8 cellular contexts compared by ENCODE assay signal in the genomic region with DNA sequence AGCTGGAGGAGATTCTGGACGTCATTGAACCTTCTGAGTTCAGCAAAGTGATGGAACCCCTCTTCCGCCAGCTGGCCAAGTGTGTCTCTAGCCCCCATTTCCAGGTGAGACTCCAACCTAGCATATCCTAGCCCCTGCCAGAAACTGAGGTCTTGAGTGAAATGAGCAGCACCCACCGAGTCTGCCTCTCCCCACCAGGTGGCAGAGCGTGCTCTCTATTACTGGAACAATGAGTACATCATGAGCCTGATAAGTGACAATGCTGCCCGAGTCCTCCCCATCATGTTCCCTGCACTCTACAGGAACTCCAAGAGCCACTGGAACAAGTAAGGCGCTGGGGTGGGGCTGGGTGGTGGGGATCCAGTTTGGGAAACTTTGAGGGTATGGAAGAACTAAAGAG. TPM values are rescaled to one million over a fixed set of nuclear protein-coding genes. Genes with fewer than 3 reads are reported as not detected.
A peak's percentile ranks its signal among the peaks of the same experiment; 100 is the strongest.
DNase-seq lines count a peak whose midpoint lies in the region; ATAC-seq and TF ChIP-seq lines count a peak whose summit lies in the region.

No MANE protein-coding gene starts in this region.

- no peaks in the 10 kb centered on the region for H3K27me3 Mint-ChIP-seq in Caco-2 (ENCODE audit: insufficient read depth, unreplicated experiment)
- peaks cover 7% of the 10 kb centered on the region for H3K27me3 Mint-ChIP-seq in endothelial cell (ENCODE audit: unreplicated experiment)

- no peaks in the 10 kb centered on the region for H3K27me3 ChIP-seq in Caco-2 (replicated peaks; ENCODE audit: control insufficient read depth, insufficient read depth, low read length)
- H3K27me3 ChIP-seq in HL-60 (ENCODE audit: insufficient read depth, poor library complexity, severe bottlenecking) = no peaks in the 10 kb centered on the region
- no peaks in the 10 kb centered on the region for H3K27me3 ChIP-seq in skeletal muscle tissue (ENCODE audit: control insufficient read depth in 3 of 3, insufficient read depth in 3 of 3, low read length in 3 of 3)

- peaks cover 54% of the 10 kb centered on the region for H3K36me3 Mint-ChIP-seq in Caco-2 (ENCODE audit: insufficient read depth, unreplicated experiment)
- peaks cover 48% of the 10 kb centered on the region for H3K36me3 Mint-ChIP-seq in endothelial cell (ENCODE audit: low read depth, unreplicated experiment)

- H3K9me3 ChIP-seq in Caco-2 (no peaks in the 10 kb centered on the region), skeletal muscle tissue (ENCODE audit: control insufficient read depth in 3 of 3, low read length in 3 of 3) (no peaks in the 10 kb centered on the region)

- H3K36me3 ChIP-seq in Caco-2 (ENCODE audit: control insufficient read depth, insufficient read depth, low read length) = peaks cover 3% of the 10 kb centered on the region
- peaks cover 54 to 66% (median 60%) of the 10 kb centered on the region in 3 donors for H3K36me3 ChIP-seq in skeletal muscle tissue (ENCODE audit: control insufficient read depth in 3 of 3, insufficient read depth in 3 of 3, low read length in 3 of 3)

- CTCF ChIA-PET in Caco-2 (lab: Charles Lee) = no interaction called here

- intact Hi-C loops in Caco-2 (cut with micrococcal nuclease; ENCODE audit: unreplicated experiment) = loop anchor here (1.0 kb wide), 1 partner anchor 108 kb away; no protein-coding TSS in a partner anchor

- DNase-seq in Caco-2 (peak; percentile 46 to 47), HL-60 (ENCODE audit: low read depth in 1 of 2, low spot score in 1 of 2) (peak in 1 of 2 experiments; percentile 53), UCSD-AML1 (lab: John Stamatoyannopoulos, UW; ENCODE audit: unreplicated experiment) (peak; percentile 46), endothelial cell (ENCODE audit: low spot score) (peak; percentile 31), coronary artery (ENCODE audit: low spot score) (no peak)

- 0 out of 2 replicates have a peak, but pooled peaks cover 4% of the 10 kb centered on the region for H3K4me1 ChIP-seq in Caco-2
- peaks cover 13 to 16% (median 15%) of the 10 kb centered on the region in 3 donors for H3K4me1 ChIP-seq in skeletal muscle tissue (ENCODE audit: control insufficient read depth in 3 of 3, insufficient read depth in 3 of 3, low read length in 3 of 3)

- no TSS peak for BruUV-seq in Caco-2 (replicated peaks; lab: Mats Ljungman, UMichigan)

- peak; percentile 42 to 57 for TF ChIP-seq CTCF in Caco-2 (IDR thresholded peaks at IDR 0.05; ENCODE audit: insufficient read depth in 1 of 2, low read depth in 1 of 2, low read length in 1 of 2, severe bottlenecking in 1 of 2, unreplicated experiment in 1 of 2)
- peak; percentile 76 for TF ChIP-seq CTCF in HL-60 (IDR thresholded peaks at IDR 0.05; ENCODE audit: insufficient read depth, low read length)
- TF ChIP-seq CTCF in endothelial cell (IDR thresholded peaks at IDR 0.05; ENCODE audit: unreplicated experiment) = no peak
- no peak for TF ChIP-seq CTCF in coronary artery (IDR thresholded peaks at IDR 0.05)

- H3K4me3 ChIP-seq in Caco-2 (ENCODE audit: low read depth, low read length) (no peak overlapping the region), HL-60 (replicated peaks; ENCODE audit: insufficient read depth, low read length) (no peak overlapping the region), skeletal muscle tissue (ENCODE audit: low read length in 3 of 3) (no peak overlapping the region), coronary artery (no peak overlapping the region)

- no peak overlapping the region for H3K27ac Mint-ChIP-seq in Caco-2 (ENCODE audit: unreplicated experiment)
- no peak overlapping the region for H3K27ac Mint-ChIP-seq in endothelial cell (ENCODE audit: unreplicated experiment)

- H3K9me3 Mint-ChIP-seq in Caco-2 (ENCODE audit: unreplicated experiment) (no peaks in the 10 kb centered on the region), endothelial cell (ENCODE audit: unreplicated experiment) (no peaks in the 10 kb centered on the region)

- H3K9ac ChIP-seq in skeletal muscle tissue (ENCODE audit: low read depth in 1 of 3, low read length in 3 of 3) = peak overlapping the region in 2 of 3 donors; percentile 8 to 33

- H3K4me3 Mint-ChIP-seq in Caco-2 (ENCODE audit: unreplicated experiment) = no peak overlapping the region
- H3K4me3 Mint-ChIP-seq in endothelial cell (ENCODE audit: unreplicated experiment) = peak overlapping the region; percentile 42

- POLR2A ChIA-PET in Caco-2 (lab: Charles Lee) = interaction anchor here (1.1 kb wide), 1 partner anchor 12 kb away, joined by 3 read pairs; no protein-coding TSS in a partner anchor

- ATAC-seq in GM19397 (IDR thresholded peaks at IDR 0.05; ENCODE audit: unreplicated experiment) (no peak), GM18870 (IDR thresholded peaks at IDR 0.05; ENCODE audit: unreplicated experiment) (no peak)

- H3K4me1 Mint-ChIP-seq in Caco-2 (ENCODE audit: low read depth, unreplicated experiment) (peaks cover 12% of the 10 kb centered on the region), endothelial cell (ENCODE audit: unreplicated experiment) (peaks cover 26% of the 10 kb centered on the region)

- H3K27ac ChIP-seq in HL-60 (replicated peaks) = no peak overlapping the region
- no peak overlapping the region for H3K27ac ChIP-seq in skeletal muscle tissue (ENCODE audit: low read depth, low read length)
- H3K27ac ChIP-seq in coronary artery = no peak overlapping the region

RNA-seq across cellular contexts. Expression of a gene that starts 4.6 kb away (rescaled TPM):
- total RNA-seq in Caco-2 (2022) (60.3 and 62.3 TPM in 2 replicates), endothelial cell (ENCODE audit: unreplicated experiment) (61.0 TPM), skeletal muscle tissue (29.7 TPM)

RNA-seq across cellular contexts. Expression of a gene that starts 4.9 kb away (rescaled TPM):
- total RNA-seq in Caco-2 (2022) (62.9 and 66.8 TPM in 2 replicates), endothelial cell (ENCODE audit: unreplicated experiment) (154 TPM), skeletal muscle tissue (267 TPM)

RNA-seq across cellular contexts. Expression of a gene that starts 12.3 kb away (rescaled TPM):
- total RNA-seq in Caco-2 (2022) (71.0 and 74.9 TPM in 2 replicates), endothelial cell (ENCODE audit: unreplicated experiment) (82.1 TPM), skeletal muscle tissue (40.7 TPM)

RNA-seq across cellular contexts. Expression of a gene that starts 24.8 kb away (rescaled TPM):
- total RNA-seq in Caco-2 (2022) (44.4 and 45.0 TPM in 2 replicates), endothelial cell (ENCODE audit: unreplicated experiment) (58.0 TPM), skeletal muscle tissue (31.3 TPM)

RNA-seq across cellular contexts. Expression of a gene that starts 30.1 kb away (rescaled TPM):
- total RNA-seq in Caco-2 (2022) (6.9 and 8.2 TPM in 2 replicates), endothelial cell (ENCODE audit: unreplicated experiment) (26.1 TPM), skeletal muscle tissue (32.4 TPM)

Comparison
In these comparisons a context has a peak if more than half of its experiments do, and no peak if none do; other contexts are left out.
1. CTCF ChIP-seq: peak in Caco-2 (2 of 2) and HL-60 (single experiment); none in endothelial cell (single experiment) and coronary artery (single experiment).